27 cellular contexts compared by ENCODE assay signal in genomic region chr2:14656146-14656545, GRCh38. TPM values are rescaled to one million over a fixed set of nuclear protein-coding genes. Genes with fewer than 3 reads are reported as not detected.
A peak's percentile ranks its signal among the peaks of the same experiment; 100 is the strongest.
DNase-seq lines count a peak whose midpoint lies in the region; ATAC-seq and TF ChIP-seq lines count a peak whose summit lies in the region.
"Had no signal": no experiment of that assay in that cellular context is flagged by ENCODE, and none has a peak within 500 bp of the region (broad histone marks: within the 10 kb centered on the region; RNA-seq: fewer than 3 reads in every experiment).

No MANE protein-coding gene starts in this region.

- H2BK120ac ChIP-seq in trophoblast cell (ENCODE audit: insufficient read depth, low read length, poor library complexity): no peak overlapping the region

- H3K79me1 ChIP-seq in trophoblast cell (ENCODE audit: low read length): no peaks in the 10 kb centered on the region

- no peak overlapping the region for H3K9ac ChIP-seq in trophoblast cell (ENCODE audit: low read length)
- H3K9ac ChIP-seq: BLaER1 had no signal

- H3K4me2 ChIP-seq in trophoblast cell (ENCODE audit: low read length): no peak overlapping the region
- H3K4me2 ChIP-seq: BLaER1 had no signal

- H4K91ac ChIP-seq in trophoblast cell (ENCODE audit: low read depth, low read length): no peak overlapping the region

- no peaks in the 10 kb centered on the region for H3K79me2 ChIP-seq in trophoblast cell (ENCODE audit: control insufficient read depth, insufficient read depth, low read length, poor library complexity)

- no peak overlapping the region for H2BK12ac ChIP-seq in trophoblast cell (ENCODE audit: low read length)

- H3K36me3 ChIP-seq in trophoblast cell (ENCODE audit: control insufficient read depth in 1 of 2, insufficient read depth in 2 of 2, low read length in 2 of 2) (no peaks in the 10 kb centered on the region), esophagus squamous epithelium (peaks cover 0 to 4% (median 0%) of the 10 kb centered on the region in 3 donors)
- H3K36me3 ChIP-seq: BE2C, BLaER1 had no signal

- no peak overlapping the region for H2AK5ac ChIP-seq in trophoblast cell (ENCODE audit: low read length)

- H3K23ac ChIP-seq in trophoblast cell (ENCODE audit: low read length): no peak overlapping the region

- H3K9me3 ChIP-seq in trophoblast cell (ENCODE audit: insufficient read depth, low read depth, low read length) (no peaks in the 10 kb centered on the region), esophagus squamous epithelium (no peaks in the 10 kb centered on the region)
- H3K9me3 ChIP-seq: BE2C, BLaER1 had no signal

- H2AFZ ChIP-seq in trophoblast cell (ENCODE audit: insufficient read depth, low read length, poor library complexity): no peak overlapping the region

- intact Hi-C loops in esophagus squamous epithelium (cut with DNase I): no loop called here

- H4K12ac ChIP-seq in trophoblast cell (ENCODE audit: low read depth, low read length): no peak overlapping the region

- H3K4me3 ChIP-seq in epithelial cell of esophagus (ENCODE audit: low read length) (no peak overlapping the region), trophoblast cell (ENCODE audit: low read depth, low read length) (no peak overlapping the region), esophagus squamous epithelium (no peak overlapping the region)
- H3K4me3 ChIP-seq: BLaER1, GM12878 had no signal

- TF ChIP-seq CTCF in epithelial cell of esophagus (IDR thresholded peaks at IDR 0.05; ENCODE audit: insufficient read depth, low read depth, low read length, missing control alignments) (no peak), esophagus squamous epithelium (IDR thresholded peaks at IDR 0.05) (no peak)

- no CpG with 5 or more reads among the region's 3 CpGs for WGBS in trophoblast cell (ENCODE audit: extremely low coverage, insufficient coverage, insufficient read length)
- WGBS in esophagus squamous epithelium, 2 donors: 75 to 76% methylated on average over 3 of the region's 3 CpGs

- H3K14ac ChIP-seq in trophoblast cell (ENCODE audit: low read length): no peak overlapping the region

- H3K27ac ChIP-seq in trophoblast cell (ENCODE audit: low read depth, low read length): no peak overlapping the region
- no peak overlapping the region for H3K27ac ChIP-seq in esophagus squamous epithelium
- H3K27ac ChIP-seq: BLaER1 had no signal

- TF ChIP-seq POLR2A in esophagus squamous epithelium (IDR thresholded peaks at IDR 0.05): no peak

- H3K27me3 ChIP-seq in trophoblast cell (ENCODE audit: insufficient read depth, low read length): no peaks in the 10 kb centered on the region
- no peaks in the 10 kb centered on the region for H3K27me3 ChIP-seq in esophagus squamous epithelium
- H3K27me3 ChIP-seq: BLaER1 had no signal

- no peak for ATAC-seq in GM18873 (IDR thresholded peaks at IDR 0.05; ENCODE audit: low FRiP score, unreplicated experiment)
- ATAC-seq: GM12878 had no signal

- no peak overlapping the region for H4K8ac ChIP-seq in trophoblast cell (ENCODE audit: low read depth, low read length)

- no peak overlapping the region for H3K4ac ChIP-seq in trophoblast cell (ENCODE audit: low read depth, low read length)

- no peak overlapping the region for H2BK5ac ChIP-seq in trophoblast cell (ENCODE audit: low read depth, low read length, poor library complexity)

- H3K18ac ChIP-seq in trophoblast cell (ENCODE audit: low read length): no peak overlapping the region

- peak; percentile 13 for DNase-seq in epithelial cell of esophagus (ENCODE audit: low read depth)
- DNase-seq in islet precursor cell: peak; percentile 81
- DNase-seq in trophoblast cell: peak; percentile 63 to 75
- no peak for DNase-seq in esophagus squamous epithelium (lab: John Stamatoyannopoulos, UW)
- no peak for DNase-seq in activated effector memory CD4-positive, alpha-beta T cell treated with Interleukin-2 at 50 U/mL for 16 hours
- DNase-seq: 8988T; ACHN; BE2C; C1 segment of cervical spinal cord; CD4-positive, alpha-beta memory T cell; CD4-positive, CD25-positive, alpha-beta regulatory T cell; CD8-positive, alpha-beta memory T cell; COR-L47; DMS 273 treated with DMSO at 0.1 percent for 48 hours; DMS153; DMS53; DMS79; DND-41; EL; GDM1 had no signal

- H3K4me1 ChIP-seq in trophoblast cell (ENCODE audit: control insufficient read depth in 1 of 2, insufficient read depth in 2 of 2, low read length in 2 of 2): no peaks in the 10 kb centered on the region
- no peaks in the 10 kb centered on the region for H3K4me1 ChIP-seq in esophagus squamous epithelium
- H3K4me1 ChIP-seq: BE2C had no signal

RNA-seq across cellular contexts. Expression of gene LRATD1, which starts 23.6 kb away (rescaled TPM):
- 6.6 and 7.7 TPM in 2 replicates for polyA plus RNA-seq in trophoblast cell (2013)
- 10 to 100 TPM; 41.8 to 56.7 (median 49.9) TPM for total RNA-seq in esophagus squamous epithelium
- total RNA-seq: A673; CD4-positive, alpha-beta memory T cell; CD4-positive, CD25-positive, alpha-beta regulatory T cell; CD8-positive, alpha-beta memory T cell; Daoy; G401; GM12878 had no signal
- polyA plus RNA-seq: CD14-positive monocyte; CD4-positive, alpha-beta memory T cell; CD4-positive, CD25-positive, alpha-beta regulatory T cell; CD8-positive, alpha-beta memory T cell had no signal

Comparison
In these comparisons a context has a peak if more than half of its experiments do, and no peak if none do; other contexts are left out.
1. DNase-seq: peak in epithelial cell of esophagus (single experiment), islet precursor cell (single experiment) and trophoblast cell (2 of 2); none in esophagus squamous epithelium (single experiment) and activated effector memory CD4-positive, alpha-beta T cell treated with Interleukin-2 at 50 U/mL for 16 hours (single experiment).